ENCODE assay signal across 19 cellular contexts in genomic region chr14:71107921-71108320, GRCh38.
"Had no signal": no experiment of that assay in that cellular context is flagged by ENCODE, and none has a peak within 500 bp of the region (broad histone marks: within the 10 kb centered on the region; RNA-seq: fewer than 3 reads in every experiment).

No MANE protein-coding gene starts in this region.

- H3K4me2 ChIP-seq: SK-N-SH had no signal

- H3K4me1 ChIP-seq: ascending aorta, gastrocnemius medialis, heart left ventricle, upper lobe of left lung had no signal

- H3K9me3 Mint-ChIP-seq: dendritic cell treated with granulocyte-macrophage colony-stimulating factor and Interleukin-4, amounts not matched to agents 40 ng/mL and 50 ng/mL, for 4 days; neural crest cell; WTC11 had no signal

- FAIRE-seq: bronchial epithelial cell had no signal

- DNase-seq: activated CD4-positive, alpha-beta T cell treated with anti-CD3 and anti-CD28 coated beads for 4 hours; activated CD8-positive, alpha-beta T cell treated with anti-CD3 and anti-CD28 coated beads, Interleukin-2, amount 10 ng/mL, durations not matched to agents 7 days and 5 days; activated naive CD4-positive, alpha-beta T cell; cerebellar nuclear complex; effector CD8-positive, alpha-beta T cell; gastrocnemius medialis; heart left ventricle; left ventricle myocardium inferior; SK-N-SH; stimulated activated CD4-positive, alpha-beta T cell treated with anti-CD3 and anti-CD28 coated beads, Interleukin-2, amount 100 ng/mL, for 24 hours had no signal

- H3K4me1 Mint-ChIP-seq: neural crest cell, WTC11 had no signal

- H3K9me3 ChIP-seq: ascending aorta, gastrocnemius medialis, heart left ventricle, left ventricle myocardium inferior, SK-N-SH, thoracic aorta, upper lobe of left lung had no signal

- H3K4me3 ChIP-seq: ascending aorta, gastrocnemius medialis, heart left ventricle, left ventricle myocardium inferior, thoracic aorta, upper lobe of left lung had no signal

- H3K27me3 ChIP-seq: ascending aorta, gastrocnemius medialis, heart left ventricle, upper lobe of left lung had no signal

- H3K27ac ChIP-seq: ascending aorta, gastrocnemius medialis, heart left ventricle, left ventricle myocardium inferior, thoracic aorta, upper lobe of left lung had no signal

- H3K27ac Mint-ChIP-seq: dendritic cell treated with granulocyte-macrophage colony-stimulating factor and Interleukin-4, amounts not matched to agents 40 ng/mL and 50 ng/mL, for 4 days; progenitor cell of endocrine pancreas had no signal

- ATAC-seq: activated CD8-positive, alpha-beta T cell treated with anti-CD3 and anti-CD28 coated beads, Interleukin-2, amount 10 ng/mL, durations not matched to agents 7 days and 5 days; esophagus mucosa; gastrocnemius medialis; WTC11 had no signal

- H3K27me3 Mint-ChIP-seq: dendritic cell treated with granulocyte-macrophage colony-stimulating factor and Interleukin-4, amounts not matched to agents 40 ng/mL and 50 ng/mL, for 4 days; progenitor cell of endocrine pancreas had no signal

- H3K9ac ChIP-seq: SK-N-SH had no signal

- H3K4me3 Mint-ChIP-seq: activated CD8-positive, alpha-beta T cell treated with anti-CD3 and anti-CD28 coated beads, Interleukin-2, amount 10 ng/mL, durations not matched to agents 7 days and 5 days; dendritic cell treated with granulocyte-macrophage colony-stimulating factor and Interleukin-4, amounts not matched to agents 40 ng/mL and 50 ng/mL, for 4 days; neural crest cell; WTC11 had no signal
